In the genomic region with DNA sequence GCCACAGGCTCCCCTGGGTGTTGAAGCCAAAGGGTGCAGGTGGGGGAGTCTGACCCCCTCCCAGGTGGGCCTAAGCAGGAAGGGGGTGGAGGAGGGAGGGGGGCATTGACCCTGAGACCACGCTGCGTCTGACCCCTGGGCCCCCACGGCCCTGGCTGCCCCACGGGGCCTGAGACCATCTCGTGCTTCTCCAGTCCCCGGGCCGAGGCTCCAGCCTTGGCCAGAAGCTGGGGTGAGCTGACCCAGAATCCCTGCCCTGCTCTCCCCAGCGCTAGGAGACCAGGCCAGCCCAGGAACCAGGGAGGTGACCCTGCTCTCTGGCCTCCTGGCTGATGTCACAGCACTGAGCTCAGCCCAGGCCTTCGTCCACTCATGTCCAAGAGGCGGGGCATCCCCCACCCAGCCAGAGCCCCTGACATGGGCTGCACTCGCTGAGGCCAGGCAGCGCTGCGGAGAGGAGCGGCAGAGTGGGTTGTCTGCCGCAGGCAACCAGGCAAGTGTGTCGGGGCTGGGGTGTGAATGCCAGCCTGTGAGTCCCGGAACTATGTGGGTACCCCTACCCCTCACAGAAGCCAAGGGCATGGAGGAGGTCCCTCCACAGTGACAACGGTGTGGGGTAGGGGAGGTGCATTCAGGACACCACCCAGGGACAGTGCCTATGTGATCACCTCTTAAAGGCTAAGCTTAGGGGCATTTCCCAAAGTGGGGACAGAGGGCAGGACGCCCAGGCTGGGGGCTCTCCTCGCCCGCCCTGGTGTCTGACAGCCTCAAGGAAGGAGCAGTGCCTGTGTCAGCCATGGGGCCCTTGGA, we compare ENCODE assay signal across 19 cellular contexts. TPM values are rescaled to one million over a fixed set of nuclear protein-coding genes. Genes with fewer than 3 reads are reported as not detected.
DNase-seq lines count a peak whose midpoint lies in the region; ATAC-seq and TF ChIP-seq lines count a peak whose summit lies in the region.
"Had no signal": no experiment of that assay in that cellular context is flagged by ENCODE, and none has a peak within 500 bp of the region (broad histone marks: within the 10 kb centered on the region; RNA-seq: fewer than 3 reads in every experiment).

No MANE protein-coding gene starts in this region.

- DNase-seq in mammary epithelial cell (no peak), MCF 10A (ENCODE audit: unreplicated experiment) (no peak), dorsolateral prefrontal cortex (no peak), transverse colon (no peak), smooth muscle cell (lab: John Stamatoyannopoulos, UW; ENCODE audit: unreplicated experiment) (no peak), H9 (no peak)
- DNase-seq: 8988T; activated CD4-positive, alpha-beta T cell treated with anti-CD3 and anti-CD28 coated beads for 4 hours; amniotic stem cell; HFFc6; hypothalamus; islet precursor cell; NCI-H187; NCI-H226 had no signal

- no peak overlapping the region for H3K9ac ChIP-seq in mammary epithelial cell (ENCODE audit: insufficient read depth, low read length)
- peak overlapping the region in 1 of 2 donors; percentile 3 for H3K9ac ChIP-seq in mucosa of rectum (ENCODE audit: low read depth in 1 of 2, low read length in 2 of 2)
- H3K9ac ChIP-seq in smooth muscle cell (ENCODE audit: low read depth), result no peak overlapping the region
- no peak overlapping the region for H3K9ac ChIP-seq in H9 (ENCODE audit: extremely low read depth, insufficient read length, low read length)

- H2BK15ac ChIP-seq in H9 (ENCODE audit: low read depth, low read length), result no peak overlapping the region

- no peak overlapping the region for H2BK120ac ChIP-seq in H9 (ENCODE audit: low read depth, low read length, poor library complexity, severe bottlenecking)

- no peak overlapping the region for H3K4ac ChIP-seq in H9 (ENCODE audit: low read depth, low read length)

- TF ChIP-seq POLR2A in transverse colon (IDR thresholded peaks at IDR 0.05), result no peak

- no peak overlapping the region for H2BK12ac ChIP-seq in H9 (ENCODE audit: insufficient read length, low read depth, low read length)

- H3K36me3 ChIP-seq in mammary epithelial cell (ENCODE audit: insufficient read depth, low read length) (no peaks in the 10 kb centered on the region), mucosa of rectum (ENCODE audit: control insufficient read depth in 2 of 2, insufficient read depth in 2 of 2, low read length in 2 of 2) (peaks cover 3 to 5% of the 10 kb centered on the region in 2 donors), transverse colon (no peaks in the 10 kb centered on the region), smooth muscle cell (ENCODE audit: low read depth) (no peaks in the 10 kb centered on the region)

- H2AFZ ChIP-seq in mammary epithelial cell (ENCODE audit: low read depth, low read length), result no peak overlapping the region
- H2AFZ ChIP-seq in smooth muscle cell (ENCODE audit: low read depth), result no peak overlapping the region
- H2AFZ ChIP-seq in H9 (ENCODE audit: low read length), result no peak overlapping the region

- H3K9me3 Mint-ChIP-seq in MCF 10A (ENCODE audit: unreplicated experiment), result no peaks in the 10 kb centered on the region
- H3K9me3 Mint-ChIP-seq in H9, result no peaks in the 10 kb centered on the region
- H3K9me3 Mint-ChIP-seq: HFFc6, IgD-negative memory B cell, type B pancreatic cell had no signal

- no peak overlapping the region for H3K18ac ChIP-seq in H9 (ENCODE audit: insufficient read length, low read depth, low read length)

- no peak overlapping the region for H4K91ac ChIP-seq in H9 (ENCODE audit: insufficient read length, low read depth, low read length)

- H3K4me1 Mint-ChIP-seq in MCF 10A (ENCODE audit: insufficient read depth, unreplicated experiment) (peaks cover 7% of the 10 kb centered on the region), H9 (peaks cover 3 to 6% of the 10 kb centered on the region in 2 experiments)

- H3K27ac Mint-ChIP-seq in MCF 10A (ENCODE audit: low read depth, unreplicated experiment) (no peak overlapping the region), H9 (no peak overlapping the region)
- H3K27ac Mint-ChIP-seq: B cell, type B pancreatic cell had no signal

- H3F3A ChIP-seq in smooth muscle cell (ENCODE audit: low read depth), result peaks cover 2% of the 10 kb centered on the region

- H3K4me3 Mint-ChIP-seq in MCF 10A (ENCODE audit: unreplicated experiment) (no peak overlapping the region), H9 (no peak overlapping the region)
- H3K4me3 Mint-ChIP-seq: B cell, HFFc6, IgD-negative memory B cell, type B pancreatic cell had no signal

- H3K14ac ChIP-seq in H9 (ENCODE audit: insufficient read depth, low read length), result no peak overlapping the region

- no peak for TF ChIP-seq EP300 in transverse colon (IDR thresholded peaks at IDR 0.05; ENCODE audit: low read depth)

- dilution Hi-C loops in mammary epithelial cell (cut with HindIII; ENCODE audit: low sequenced_read_pairs), result no loop called here

- no peaks in the 10 kb centered on the region for H3K27me3 Mint-ChIP-seq in MCF 10A (ENCODE audit: insufficient read depth, unreplicated experiment)
- peaks cover 11% of the 10 kb centered on the region for H3K27me3 Mint-ChIP-seq in H9 (ENCODE audit: low read depth)
- H3K27me3 Mint-ChIP-seq: B cell, IgD-negative memory B cell, type B pancreatic cell had no signal

- H3K23me2 ChIP-seq in H9 (ENCODE audit: insufficient read length, low read depth, low read length, poor library complexity, severe bottlenecking), result no peaks in the 10 kb centered on the region

- no peak overlapping the region for H3K56ac ChIP-seq in H9 (ENCODE audit: insufficient read length, low read depth, low read length)

- H3K4me3 ChIP-seq in mammary epithelial cell (replicated peaks in 1 of 3; ENCODE audit: insufficient read depth in 1 of 3, low read depth in 2 of 3, low read length in 3 of 3) (no peak overlapping the region), dorsolateral prefrontal cortex (no peak overlapping the region), mucosa of rectum (ENCODE audit: low read length in 2 of 2) (no peak overlapping the region), transverse colon (no peak overlapping the region), smooth muscle cell (no peak overlapping the region)

- peaks cover 26% of the 10 kb centered on the region for H3K4me1 ChIP-seq in mammary epithelial cell (ENCODE audit: insufficient read depth, low read length)
- H3K4me1 ChIP-seq in mucosa of rectum (ENCODE audit: control insufficient read depth in 2 of 2, insufficient read depth in 2 of 2, low read length in 2 of 2), result peaks cover 18 to 21% of the 10 kb centered on the region in 2 donors
- H3K4me1 ChIP-seq in transverse colon, result peaks cover 26 to 64% (median 44%) of the 10 kb centered on the region in 4 donors
- H3K4me1 ChIP-seq in smooth muscle cell (ENCODE audit: low read depth), result no peaks in the 10 kb centered on the region
- H3K4me1 ChIP-seq in H9 (ENCODE audit: insufficient read depth, low read length), result no peaks in the 10 kb centered on the region

- intact Hi-C loops in mammary epithelial cell (cut with micrococcal nuclease), result no loop called here
- intact Hi-C loops in MCF 10A (cut with micrococcal nuclease), result no loop called here
- intact Hi-C loops in dorsolateral prefrontal cortex (cut with DNase I), result no loop called here
- intact Hi-C loops in transverse colon (cut with DNase I; ENCODE audit: low total_unique reads), result no loop called here

- H4K8ac ChIP-seq in H9 (replicated peaks; ENCODE audit: insufficient read length, low read depth, low read length), result no peak overlapping the region

- POLR2A ChIA-PET in MCF 10A (lab: Yijun Ruan, JAX), result interaction anchor here (0.7 kb wide), 1 partner anchor 14 kb away, joined by 4 read pairs; no protein-coding TSS in a partner anchor

- H3K23ac ChIP-seq in H9 (ENCODE audit: insufficient read length, low read depth, low read length), result no peak overlapping the region

- H3K27ac ChIP-seq in mammary epithelial cell (ENCODE audit: insufficient read depth, low read depth, low read length) (no peak overlapping the region), dorsolateral prefrontal cortex (peak overlapping the region in 53 of 59 donors; percentile 23 to 98 (median 76)), mucosa of rectum (ENCODE audit: low read depth in 2 of 2, low read length in 2 of 2) (peak overlapping the region; percentile 42 to 71), transverse colon (peak overlapping the region; percentile 66 to 94 (median 86)), smooth muscle cell (ENCODE audit: low read depth) (no peak overlapping the region), H9 (ENCODE audit: insufficient read length, low read depth, low read length) (no peak overlapping the region)

- H3K36me3 Mint-ChIP-seq in MCF 10A (ENCODE audit: insufficient read depth, unreplicated experiment), result peaks cover 31% of the 10 kb centered on the region
- peaks cover 0 to 8% (median 4%) of the 10 kb centered on the region in 3 experiments; a peak in 4 of 7 replicates for H3K36me3 Mint-ChIP-seq in H9 (ENCODE audit: insufficient read depth in 1 of 3, low read depth in 3 of 3)
- H3K36me3 Mint-ChIP-seq: IgD-negative memory B cell, type B pancreatic cell had no signal

- H3K9me3 ChIP-seq in mammary epithelial cell (replicated peaks; ENCODE audit: insufficient read depth, low read length) (no peaks in the 10 kb centered on the region), mucosa of rectum (ENCODE audit: control insufficient read depth in 2 of 2, low read length in 2 of 2) (no peaks in the 10 kb centered on the region), transverse colon (no peaks in the 10 kb centered on the region), smooth muscle cell (replicated peaks; ENCODE audit: low read depth) (no peaks in the 10 kb centered on the region), H9 (ENCODE audit: control insufficient read depth, low read depth, low read length) (no peaks in the 10 kb centered on the region)

- H4K5ac ChIP-seq in H9 (ENCODE audit: insufficient read length, low read depth, low read length), result no peak overlapping the region

- H3K79me2 ChIP-seq in mammary epithelial cell (ENCODE audit: insufficient read depth, low read length), result peaks cover 17% of the 10 kb centered on the region
- H3K79me2 ChIP-seq in smooth muscle cell (ENCODE audit: low read depth), result peaks cover under 1% of the 10 kb centered on the region
- H3K79me2 ChIP-seq in H9 (ENCODE audit: insufficient read depth, low read length), result peaks cover 1% of the 10 kb centered on the region; the same call in 1 of the 2 replicates

- TSS peak; percentile 13 for BruUV-seq in mammary epithelial cell (replicated peaks; lab: Mats Ljungman, UMichigan)
- no TSS peak for BruUV-seq in MCF 10A (replicated peaks; lab: Mats Ljungman, UMichigan)

- peaks cover 4% of the 10 kb centered on the region for H3K79me1 ChIP-seq in H9 (ENCODE audit: insufficient read depth, low read depth, low read length, poor library complexity, severe bottlenecking)

- H3K27me3 ChIP-seq in mammary epithelial cell (ENCODE audit: insufficient read depth, low read length) (no peaks in the 10 kb centered on the region), dorsolateral prefrontal cortex (no peaks in the 10 kb centered on the region), mucosa of rectum (ENCODE audit: control insufficient read depth in 2 of 2, insufficient read depth in 2 of 2, low read length in 2 of 2) (no peaks in the 10 kb centered on the region), transverse colon (no peaks in the 10 kb centered on the region), smooth muscle cell (ENCODE audit: low read depth) (no peaks in the 10 kb centered on the region), H9 (ENCODE audit: insufficient read depth, low read length) (no peaks in the 10 kb centered on the region)

- H4K20me1 ChIP-seq in mammary epithelial cell (ENCODE audit: insufficient read depth, low read length), result no peaks in the 10 kb centered on the region
- H4K20me1 ChIP-seq in smooth muscle cell (ENCODE audit: low read depth), result peaks cover 18% of the 10 kb centered on the region
- peaks cover 4% of the 10 kb centered on the region for H4K20me1 ChIP-seq in H9 (ENCODE audit: control insufficient read depth, insufficient read depth, insufficient read length)

- H2BK20ac ChIP-seq in H9 (ENCODE audit: low read depth, low read length, poor library complexity, severe bottlenecking), result no peak overlapping the region

- no peak overlapping the region for H2AK5ac ChIP-seq in H9 (ENCODE audit: insufficient read length, low read length)

- in situ Hi-C loops in mammary epithelial cell (cut with MboI; ENCODE audit: low sequenced_read_pairs in 2 of 2), result no loop called here
- in situ Hi-C loops in transverse colon (cut with MboI; ENCODE audit: low pct_ligation_motif_present in 1 of 4, low pct_unique_long_range_greater_than_20kb in 1 of 4, low sequenced_read_pairs in 3 of 4), result no loop called here

- H2BK5ac ChIP-seq in H9 (ENCODE audit: insufficient read length, low read length), result no peak overlapping the region

- TF ChIP-seq CTCF in mammary epithelial cell (conservative IDR thresholded peaks at IDR 0.05 in 1 of 2, IDR thresholded peaks at IDR 0.05 in 1 of 2; ENCODE audit: extremely low read depth in 1 of 2, insufficient read depth in 1 of 2, low read depth in 1 of 2, low read length in 2 of 2) (no peak), MCF 10A (IDR thresholded peaks at IDR 0.05; ENCODE audit: unreplicated experiment) (no peak), dorsolateral prefrontal cortex (IDR thresholded peaks at IDR 0.05 in 54 of 56, conservative IDR thresholded peaks at IDR 0.05 in 2 of 56; ENCODE audit: low read depth in 1 of 56, partially characterized antibody in 56 of 56) (no peak), transverse colon (IDR thresholded peaks at IDR 0.05) (no peak), smooth muscle cell (IDR thresholded peaks at IDR 0.05; ENCODE audit: borderline replicate concordance, insufficient read depth, poor library complexity, severe bottlenecking) (no peak), H9 (conservative IDR thresholded peaks at IDR 0.05) (no peak)

- CTCF ChIA-PET in mammary epithelial cell (lab: Charles Lee; ENCODE audit: low non-redundant PET) (no interaction called here), MCF 10A (lab: Yijun Ruan, JAX) (interaction anchor here (0.6 to 2.2 kb wide), 4 partner anchors 12 to 1429 kb away, joined by 3 to 11 read pairs (median 6); no protein-coding TSS in a partner anchor)

- H3T11ph ChIP-seq in H9 (ENCODE audit: low read length), result no peak overlapping the region

- no peak for ATAC-seq in HG03025 (IDR thresholded peaks at IDR 0.05; ENCODE audit: low FRiP score, unreplicated experiment)

- H3K4me2 ChIP-seq in mammary epithelial cell (ENCODE audit: insufficient read depth, low read depth, low read length), result no peak overlapping the region
- H3K4me2 ChIP-seq in smooth muscle cell, result no peak overlapping the region
- no peak overlapping the region for H3K4me2 ChIP-seq in H9 (ENCODE audit: insufficient read depth, insufficient read length, low read length)

- 98% methylated on average over 6 of the region's 21 CpGs for WGBS in mammary epithelial cell (ENCODE audit: low coverage, missing lambda C conversion rate)
- 87% methylated on average over 20 of the region's 21 CpGs; no CpG with 5 or more reads in 1 of the 2 donors for WGBS in transverse colon (ENCODE audit: low coverage in 1 of 2), 2 donors
- WGBS in smooth muscle cell (ENCODE audit: low lambda C conversion rate), result 93% methylated on average over 21 of the region's 21 CpGs
- no CpG with 5 or more reads among the region's 21 CpGs for WGBS in H9 (ENCODE audit: extremely low coverage, insufficient read length, low lambda C conversion rate)

RNA-seq across cellular contexts. Expression of gene TRMT61A, which starts 6.3 kb away (rescaled TPM):
- 10 to 100 TPM in 1 of 2 donors, 1 to 10 TPM in 1; 8.8 to 13.3 TPM for total RNA-seq in mammary epithelial cell
- 7.7 TPM for polyA plus RNA-seq in mammary epithelial cell
- polyA minus RNA-seq in mammary epithelial cell, result 3.9 TPM
- 10.2 and 15.8 TPM in 2 replicates for total RNA-seq in MCF 10A (2022)
- 10 to 100 TPM in 119 of 120 experiments, 1 to 10 TPM in 1; 9.8 to 20.3 (median 14.3) TPM for total RNA-seq in dorsolateral prefrontal cortex
- 10 to 100 TPM; 12.2 to 38.2 (median 14.1) TPM for total RNA-seq in transverse colon
- total RNA-seq in smooth muscle cell, result 2.9 and 3.7 TPM in 2 replicates
- 6.7 and 9.2 TPM in 2 replicates for polyA plus RNA-seq in smooth muscle cell
- total RNA-seq in H9 (2021), result 21.9 and 22.2 TPM in 2 replicates

RNA-seq across cellular contexts. Expression of gene CKB, which starts 12.7 kb away (rescaled TPM):
- 10 to 100 TPM in 1 of 2 donors, 1 to 10 TPM in 1; 8.7 to 45.8 TPM for total RNA-seq in mammary epithelial cell
- 6.4 TPM for polyA plus RNA-seq in mammary epithelial cell
- not detected for polyA minus RNA-seq in mammary epithelial cell
- total RNA-seq in MCF 10A (2022), result 5.7 and 8.5 TPM in 2 replicates
- 1,000 to 10,000 TPM; 1,109 to 2,418 (median 1,592) TPM for total RNA-seq in dorsolateral prefrontal cortex
- total RNA-seq in transverse colon, result 1,000 to 10,000 TPM in 3 of 4 donors, 100 to 1,000 TPM in 1; 504 to 5,877 (median 3,263) TPM
- total RNA-seq in smooth muscle cell, result 19.8 and 25.7 TPM in 2 replicates
- 62.9 and 107 TPM in 2 replicates for polyA plus RNA-seq in smooth muscle cell
- 517 and 546 TPM in 2 replicates for total RNA-seq in H9 (2021)

RNA-seq across cellular contexts. Expression of gene BAG5, which starts 27.2 kb away (rescaled TPM):
- total RNA-seq in mammary epithelial cell (10 to 100 TPM; 31.3 to 39.0 TPM), MCF 10A (2022) (30.9 and 35.3 TPM in 2 replicates), dorsolateral prefrontal cortex (10 to 100 TPM; 25.3 to 45.6 (median 35.3) TPM), transverse colon (10 to 100 TPM; 10.8 to 26.3 (median 23.9) TPM), smooth muscle cell (27.3 and 31.1 TPM in 2 replicates), H9 (2021) (38.0 and 40.9 TPM in 2 replicates)
- polyA plus RNA-seq in mammary epithelial cell (9.1 TPM), smooth muscle cell (12.7 and 13.4 TPM in 2 replicates)
- 25.3 TPM for polyA minus RNA-seq in mammary epithelial cell

RNA-seq across cellular contexts. Expression of gene COA8, which starts 27.5 kb away (rescaled TPM):
- total RNA-seq in mammary epithelial cell, result 10 to 100 TPM; 22.3 to 49.3 TPM
- polyA plus RNA-seq in mammary epithelial cell, result 18.1 TPM
- not detected for polyA minus RNA-seq in mammary epithelial cell
- total RNA-seq in MCF 10A (2022), result 68.9 and 70.8 TPM in 2 replicates
- 10 to 100 TPM; 21.7 to 47.0 (median 35.6) TPM for total RNA-seq in dorsolateral prefrontal cortex
- total RNA-seq in transverse colon, result 10 to 100 TPM in 2 of 4 donors, 1 to 10 TPM in 1, not detected in 1; 1.5 to 17.1 (median 15.2) TPM
- 33.4 and 42.8 TPM in 2 replicates for total RNA-seq in smooth muscle cell
- polyA plus RNA-seq in smooth muscle cell, result 69.9 and 73.3 TPM in 2 replicates
- 43.2 and 45.5 TPM in 2 replicates for total RNA-seq in H9 (2021)

Comparison
In these comparisons a context has a peak if more than half of its experiments do, and no peak if none do; other contexts are left out.
1. H3K27ac ChIP-seq: peak in dorsolateral prefrontal cortex (53 of 59), mucosa of rectum (2 of 2) and transverse colon (4 of 4); none in mammary epithelial cell (single experiment), smooth muscle cell (single experiment) and H9 (single experiment).
2. RNA of gene CKB, which starts 12.7 kb away (total RNA-seq): 504 to 5,877 TPM in transverse colon, 1,109 to 2,418 TPM in dorsolateral prefrontal cortex and 517 to 546 TPM in H9; 8.7 to 45.8 TPM in mammary epithelial cell, 19.8 to 25.7 TPM in smooth muscle cell and 5.7 to 8.5 TPM in MCF 10A; every median in the first group is over 10 times any median in the second.